20 cellular contexts compared by ENCODE assay signal in the genomic region with DNA sequence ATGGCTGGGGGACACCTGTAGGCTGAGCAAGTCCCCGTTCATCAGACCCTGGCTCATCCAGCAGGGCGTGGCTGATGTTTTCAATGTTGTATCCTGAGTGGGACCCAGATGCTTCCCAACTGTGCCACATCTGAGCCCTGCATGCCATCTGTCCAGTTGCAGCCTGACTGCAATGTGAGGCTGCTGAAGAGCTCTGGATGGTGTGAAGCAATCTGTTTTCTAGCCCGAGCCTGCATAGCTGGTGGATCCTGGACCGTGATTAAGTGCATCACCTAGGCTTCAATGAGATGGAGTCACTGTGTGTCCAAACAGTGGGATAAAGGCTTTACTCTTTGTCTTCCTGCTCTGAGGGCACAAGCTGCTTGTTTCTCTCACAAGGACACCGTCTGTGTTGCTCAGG.
DNase-seq lines count a peak whose midpoint lies in the region; ATAC-seq and TF ChIP-seq lines count a peak whose summit lies in the region.
"Had no signal": no experiment of that assay in that cellular context is flagged by ENCODE, and none has a peak within 500 bp of the region (broad histone marks: within the 10 kb centered on the region; RNA-seq: fewer than 3 reads in every experiment).

No MANE protein-coding gene starts in this region.

- TF ChIP-seq CTCF in OCI-LY1 (IDR thresholded peaks at IDR 0.05; ENCODE audit: low read length) = no peak
- TF ChIP-seq CTCF in MM.1S (IDR thresholded peaks at IDR 0.05; ENCODE audit: low read length) = no peak

- H3K4me3 ChIP-seq in OCI-LY1 (ENCODE audit: low read depth, low read length, poor library complexity, severe bottlenecking) = no peak overlapping the region
- H3K4me3 ChIP-seq in subcutaneous abdominal adipose tissue (ENCODE audit: low read depth in 1 of 5, low read length in 5 of 5) = no peak overlapping the region
- H3K4me3 ChIP-seq in MM.1S (ENCODE audit: low read length) = no peak overlapping the region
- H3K4me3 ChIP-seq: GM12878, stomach had no signal

- ATAC-seq in left colon (peak; percentile 10), HG03571 (IDR thresholded peaks at IDR 0.05; ENCODE audit: unreplicated experiment) (no peak)
- ATAC-seq: activated T-helper 17 cell treated with anti-CD3 and anti-CD28 coated beads, Interleukin-2, amount 50 U/mL, for 72 hours; esophagus mucosa; GM12878; right cardiac atrium; SK-N-SH treated with all-trans-retinoic acid at 6 μM for 48 hours had no signal

- no peaks in the 10 kb centered on the region for H3K9me2 ChIP-seq in OCI-LY1 (ENCODE audit: low read depth, low read length)
- no peaks in the 10 kb centered on the region for H3K9me2 ChIP-seq in MM.1S (replicated peaks; ENCODE audit: insufficient read depth, low read length)

- H3K27ac ChIP-seq in OCI-LY1 (ENCODE audit: low read depth, low read length, poor library complexity, severe bottlenecking) (peak overlapping the region; percentile 41), subcutaneous abdominal adipose tissue (ENCODE audit: low read depth, low read length) (peak overlapping the region; percentile 90), MM.1S (ENCODE audit: low read length) (no peak overlapping the region)
- H3K27ac ChIP-seq: KMS-11, VCaP had no signal

- H3K9ac ChIP-seq in OCI-LY1 (ENCODE audit: low read length) = no peak overlapping the region
- H3K9ac ChIP-seq in subcutaneous abdominal adipose tissue (ENCODE audit: low read length in 5 of 5) = no peak overlapping the region
- no peak overlapping the region for H3K9ac ChIP-seq in MM.1S (ENCODE audit: low read length)
- H3K9ac ChIP-seq: KMS-11 had no signal

- H3F3A ChIP-seq in OCI-LY1 (ENCODE audit: insufficient read depth, low read length) = no peaks in the 10 kb centered on the region
- H3F3A ChIP-seq in MM.1S (ENCODE audit: insufficient read depth, low read length) = no peaks in the 10 kb centered on the region

- 0 out of 2 replicates have a peak, but pooled peaks cover 9% of the 10 kb centered on the region for H3K79me2 ChIP-seq in OCI-LY1 (ENCODE audit: insufficient read depth, low read length)
- no peaks in the 10 kb centered on the region for H3K79me2 ChIP-seq in MM.1S (ENCODE audit: low read length)

- H2AFZ ChIP-seq in OCI-LY1 (ENCODE audit: low read length) (no peak overlapping the region), MM.1S (ENCODE audit: low read length) (no peak overlapping the region)

- H3K4me1 ChIP-seq in OCI-LY1 (ENCODE audit: insufficient read depth, low read length, severe bottlenecking) (peaks cover 75% of the 10 kb centered on the region), subcutaneous abdominal adipose tissue (ENCODE audit: control insufficient read depth in 5 of 5, insufficient read depth in 5 of 5, low read length in 5 of 5) (peaks cover 11 to 74% (median 61%) of the 10 kb centered on the region in 5 donors), MM.1S (ENCODE audit: low read length) (no peaks in the 10 kb centered on the region)

- H3K9me3 ChIP-seq in OCI-LY1 (ENCODE audit: low read length) (no peaks in the 10 kb centered on the region), subcutaneous abdominal adipose tissue (ENCODE audit: control insufficient read depth in 5 of 5, low read length in 5 of 5) (no peaks in the 10 kb centered on the region), MM.1S (replicated peaks; ENCODE audit: insufficient read depth, low read length) (no peaks in the 10 kb centered on the region)
- H3K9me3 ChIP-seq: stomach had no signal

- intact Hi-C loops in left colon (cut with DNase I, micrococcal nuclease) = no loop called here

- no peak overlapping the region for H3K4me2 ChIP-seq in OCI-LY1 (ENCODE audit: low read length)
- H3K4me2 ChIP-seq in MM.1S (ENCODE audit: low read depth, low read length) = no peak overlapping the region
- H3K4me2 ChIP-seq: KMS-11 had no signal

- H3K36me3 ChIP-seq in OCI-LY1 (ENCODE audit: insufficient read depth, low read length) (0 out of 2 replicates have a peak, but pooled peaks cover 10% of the 10 kb centered on the region), subcutaneous abdominal adipose tissue (ENCODE audit: control insufficient read depth in 5 of 5, insufficient read depth in 5 of 5, low read length in 5 of 5) (peaks cover 0 to 8% (median 0%) of the 10 kb centered on the region in 5 donors), MM.1S (replicated peaks; ENCODE audit: insufficient read depth, low read length) (no peaks in the 10 kb centered on the region)

- DNase-seq in ELF-1 (ENCODE audit: low read depth, low spot score) = peak; percentile 14
- no peak for DNase-seq in left colon
- no peak for DNase-seq in DMS53 treated with DMSO at 0.1 percent for 48 hours (lab: John Stamatoyannopoulos, UW; ENCODE audit: unreplicated experiment)
- DNase-seq in MM.1S = no peak
- DNase-seq: activated CD8-positive, alpha-beta memory T cell treated with anti-CD3 and anti-CD28 coated beads, Interleukin-2, amount 50 U/mL, for 4 hours; CD4-positive, alpha-beta T cell; NCI-H1092; NCI-H2029 treated with DMSO at 0.1 percent for 48 hours; right cardiac atrium; stimulated activated CD4-positive, alpha-beta T cell treated with anti-CD3 and anti-CD28 coated beads, Interleukin-12 subunit alpha, Interleukin-12 subunit beta, amount 100 ng/mL, for 4 hours; stomach had no signal

- H4K20me1 ChIP-seq in OCI-LY1 (ENCODE audit: insufficient read depth, low read length) (no peaks in the 10 kb centered on the region), MM.1S (ENCODE audit: insufficient read depth, low read length) (no peaks in the 10 kb centered on the region)

- H3K27me3 ChIP-seq in OCI-LY1 (ENCODE audit: insufficient read depth, low read length) (no peaks in the 10 kb centered on the region), subcutaneous abdominal adipose tissue (ENCODE audit: control insufficient read depth in 5 of 5, insufficient read depth in 4 of 5, low read length in 5 of 5) (no peaks in the 10 kb centered on the region), MM.1S (replicated peaks; ENCODE audit: insufficient read depth, low read length) (no peaks in the 10 kb centered on the region)
- H3K27me3 ChIP-seq: stomach had no signal
